ENCODE assay signal across 17 cellular contexts in the genomic region with DNA sequence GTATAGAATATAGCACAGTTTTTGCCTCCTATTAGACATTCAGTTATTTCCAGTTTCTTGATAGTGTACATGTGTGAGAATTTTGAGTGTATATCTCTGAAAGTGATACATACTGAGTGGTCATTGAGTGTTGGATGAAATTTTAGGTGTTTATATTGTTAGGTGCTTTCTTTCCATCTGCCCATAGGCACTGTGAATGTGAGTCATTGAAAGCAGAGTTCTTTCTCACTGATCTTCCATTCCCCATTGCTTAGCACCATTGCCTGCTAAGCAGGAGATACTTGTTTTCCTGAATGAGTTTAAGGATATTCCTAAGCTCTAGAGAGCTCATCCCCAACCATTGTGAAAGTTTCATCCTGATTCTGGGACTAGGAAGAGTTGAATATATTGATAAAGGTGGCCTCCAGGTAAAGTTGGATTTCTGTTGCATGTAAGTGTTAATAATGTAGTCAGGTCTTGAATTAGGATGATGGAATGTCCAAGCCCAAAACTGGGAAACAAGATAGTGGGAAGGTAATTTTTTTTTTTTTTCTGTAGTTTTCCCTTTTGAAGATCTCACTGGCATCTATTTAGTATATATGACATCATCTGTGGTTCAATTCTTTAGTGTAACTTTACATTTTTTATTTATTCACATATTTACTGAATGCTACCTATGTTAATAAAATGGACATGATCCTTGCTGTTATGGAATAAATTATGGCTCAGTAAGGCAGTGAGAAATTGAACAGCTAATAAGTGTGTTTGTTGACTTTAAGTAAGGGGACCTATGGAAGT. TPM values are rescaled to one million over a fixed set of nuclear protein-coding genes. Genes with fewer than 3 reads are reported as not detected.
DNase-seq lines count a peak whose midpoint lies in the region; ATAC-seq and TF ChIP-seq lines count a peak whose summit lies in the region.
"Had no signal": no experiment of that assay in that cellular context is flagged by ENCODE, and none has a peak within 500 bp of the region (broad histone marks: within the 10 kb centered on the region; RNA-seq: fewer than 3 reads in every experiment).

No MANE protein-coding gene starts in this region.

- POLR2A ChIA-PET in OCI-LY7 (lab: Charles Lee) = interaction anchor here (0.6 to 2.3 kb wide), 3 partner anchors 11 to 167 kb away, joined by 3 to 10 read pairs (median 4); no protein-coding TSS in a partner anchor

- CTCF ChIA-PET in OCI-LY7 (lab: Charles Lee; ENCODE audit: unreplicated experiment) = no interaction called here

- H2AFZ ChIP-seq in OCI-LY7 (ENCODE audit: low read length) (no peak overlapping the region), osteoblast (ENCODE audit: low read length) (no peak overlapping the region)

- no peak for TF ChIP-seq CTCF in OCI-LY7 (conservative IDR thresholded peaks at IDR 0.05; ENCODE audit: low read length)
- TF ChIP-seq CTCF in chondrocyte (IDR thresholded peaks at IDR 0.05) = no peak
- no peak for TF ChIP-seq CTCF in osteoblast (IDR thresholded peaks at IDR 0.05; ENCODE audit: extremely low read depth, low read depth, low read length)
- TF ChIP-seq CTCF in prostate gland (IDR thresholded peaks at IDR 0.05) = no peak

- H4K20me1 ChIP-seq in OCI-LY7 (ENCODE audit: insufficient read depth, low read length) (peaks cover 9% of the 10 kb centered on the region; the same call in 1 of the 2 replicates), osteoblast (ENCODE audit: insufficient read depth, low read length) (peaks cover 50% of the 10 kb centered on the region)

- no peaks in the 10 kb centered on the region for H3K27me3 Mint-ChIP-seq in chondrocyte (ENCODE audit: low read depth)

- peaks cover 4% of the 10 kb centered on the region for H3K36me3 Mint-ChIP-seq in chondrocyte (ENCODE audit: low read depth)

- ATAC-seq in HG03135 (IDR thresholded peaks at IDR 0.05; ENCODE audit: unreplicated experiment) = no peak

- H3K9me3 Mint-ChIP-seq in chondrocyte (ENCODE audit: low read depth) = no peaks in the 10 kb centered on the region

- H3K27ac ChIP-seq in OCI-LY7 (ENCODE audit: low read depth, low read length, poor library complexity, severe bottlenecking) = no peak overlapping the region
- no peak overlapping the region for H3K27ac ChIP-seq in osteoblast (ENCODE audit: low read depth, low read length)
- no peak overlapping the region for H3K27ac ChIP-seq in prostate gland
- H3K27ac ChIP-seq: thoracic aorta had no signal

- H3K9me3 ChIP-seq in OCI-LY7 (ENCODE audit: low read length) (no peaks in the 10 kb centered on the region), osteoblast (ENCODE audit: low read depth, low read length) (no peaks in the 10 kb centered on the region), prostate gland (no peaks in the 10 kb centered on the region)
- H3K9me3 ChIP-seq: thoracic aorta had no signal

- TF ChIP-seq POLR2A in prostate gland (IDR thresholded peaks at IDR 0.05) = no peak

- peaks cover 85% of the 10 kb centered on the region for H3K79me2 ChIP-seq in OCI-LY7 (ENCODE audit: insufficient read depth, low read depth, low read length)
- peaks cover 99% of the 10 kb centered on the region for H3K79me2 ChIP-seq in osteoblast (ENCODE audit: insufficient read depth, low read length)

- H3K4me1 Mint-ChIP-seq in chondrocyte (ENCODE audit: low read depth) = peaks cover 42% of the 10 kb centered on the region

- H3K36me3 ChIP-seq in OCI-LY7 (ENCODE audit: insufficient read depth, low read length) (peaks cover 47% of the 10 kb centered on the region), osteoblast (ENCODE audit: insufficient read depth, low read length) (peaks cover 4% of the 10 kb centered on the region), prostate gland (no peaks in the 10 kb centered on the region)
- H3K36me3 ChIP-seq: cardiac muscle cell, thoracic aorta had no signal

- H3K4me2 ChIP-seq in OCI-LY7 (ENCODE audit: low read length) = no peak overlapping the region
- no peak overlapping the region for H3K4me2 ChIP-seq in osteoblast (ENCODE audit: insufficient read depth, low read length)
- H3K4me2 ChIP-seq: BLaER1 treated with 17β-estradiol and CSF1 and Interleukin-3, amounts not matched to agents 10 nM and 100 nM had no signal

- BruUV-seq in OCI-LY7 (replicated peaks; lab: Mats Ljungman, UMichigan) = TSS peak; percentile 14

- H3K27ac Mint-ChIP-seq in chondrocyte (ENCODE audit: unreplicated experiment) = peak overlapping the region; percentile 10

- peaks cover 4% of the 10 kb centered on the region for H3K4me1 ChIP-seq in OCI-LY7 (ENCODE audit: insufficient read depth, low read length, poor library complexity, severe bottlenecking)
- peaks cover 5% of the 10 kb centered on the region for H3K4me1 ChIP-seq in osteoblast (ENCODE audit: insufficient read depth, low read length)
- no peaks in the 10 kb centered on the region for H3K4me1 ChIP-seq in prostate gland (replicated peaks)

- DNase-seq in EL (peak; percentile 13), OCI-LY7 (ENCODE audit: low spot score) (no peak), chondrocyte (ENCODE audit: low spot score) (no peak), osteoblast (ENCODE audit: insufficient read length, low spot score, missing footprints) (peak; percentile 81), prostate gland (ENCODE audit: low spot score) (no peak), medulla oblongata (ENCODE audit: extremely low spot score) (no peak)
- DNase-seq: activated CD4-positive, alpha-beta T cell treated with anti-CD3 and anti-CD28 coated beads, Interleukin-2, amount 50 U/mL, for 1 hour; activated effector memory CD4-positive, alpha-beta T cell treated with anti-CD3 and anti-CD28 coated beads, Interleukin-2, amount 50 U/mL, for 16 hours; glutamatergic neuron; islet precursor cell; NCI-H2029 treated with DMSO at 0.1 percent for 48 hours; NCI-H526 treated with DMSO at 0.1 percent for 48 hours; stimulated activated CD4-positive, alpha-beta T cell treated with anti-CD3 and anti-CD28 coated beads, Interleukin-15, amount 100 ng/mL, for 24 hours had no signal

- H3K27me3 ChIP-seq in osteoblast (ENCODE audit: insufficient read depth, low read length) = no peaks in the 10 kb centered on the region
- no peaks in the 10 kb centered on the region for H3K27me3 ChIP-seq in prostate gland (replicated peaks; ENCODE audit: insufficient read depth)
- H3K27me3 ChIP-seq: BLaER1 treated with 17β-estradiol and CSF1 and Interleukin-3, amounts not matched to agents 10 nM and 100 nM; cardiac muscle cell had no signal

- H3K9me2 ChIP-seq in OCI-LY7 (ENCODE audit: insufficient read depth, low read length) = no peaks in the 10 kb centered on the region

- no peak overlapping the region for H3K4me3 ChIP-seq in OCI-LY7 (ENCODE audit: low read depth, low read length, poor library complexity, severe bottlenecking)
- no peak overlapping the region for H3K4me3 ChIP-seq in osteoblast (ENCODE audit: insufficient read depth, low read length)
- H3K4me3 ChIP-seq in prostate gland = no peak overlapping the region
- H3K4me3 ChIP-seq: BLaER1 treated with 17β-estradiol and CSF1 and Interleukin-3, amounts not matched to agents 10 nM and 100 nM; cardiac muscle cell; thoracic aorta had no signal

- intact Hi-C loops in OCI-LY7 (cut with micrococcal nuclease; ENCODE audit: unreplicated experiment) = no loop called here
- intact Hi-C loops in prostate gland (cut with DNase I) = no loop called here

- no peak overlapping the region for H3K4me3 Mint-ChIP-seq in chondrocyte (ENCODE audit: unreplicated experiment)

RNA-seq across cellular contexts. Expression of gene UBE2K, which starts 22.1 kb away (rescaled TPM):
- 20.8 and 47.7 TPM in 2 replicates for total RNA-seq in OCI-LY7 (2014; rRNA removed; shearing (Covaris generic))
- total RNA-seq in OCI-LY7 (2022) (88.0 and 93.8 TPM in 2 replicates), chondrocyte (73.7 to 87.5 TPM (median 84.4 TPM) in 3 replicates), osteoblast (19.2 and 19.4 TPM in 2 replicates), prostate gland (10 to 100 TPM; 25.6 to 30.3 TPM)

Comparison
In these comparisons a context has a peak if more than half of its experiments do, and no peak if none do; other contexts are left out.
1. DNase-seq: peak in EL (single experiment) and osteoblast (single experiment); none in OCI-LY7 (single experiment), chondrocyte (single experiment), prostate gland (single experiment) and medulla oblongata (single experiment).